24 cellular contexts compared by ENCODE assay signal in the genomic region with DNA sequence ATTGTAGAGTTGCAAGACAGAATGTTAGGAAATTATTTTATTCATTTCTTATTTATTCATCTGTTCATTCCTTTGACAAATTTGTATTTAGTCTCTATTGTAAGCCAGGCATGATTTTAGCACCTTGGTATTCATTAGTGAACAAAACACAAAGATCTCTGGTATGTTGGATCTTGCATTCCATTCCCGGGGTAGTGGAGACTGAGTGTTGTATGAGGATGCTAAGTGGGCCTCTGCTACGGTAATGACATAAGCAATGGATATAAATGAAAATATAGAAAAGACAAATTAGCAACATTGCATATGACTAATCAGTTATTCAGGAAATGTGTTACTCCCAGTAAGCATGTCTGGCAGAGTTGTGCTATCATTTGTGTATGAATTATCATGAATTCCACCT.
"Had no signal": no experiment of that assay in that cellular context is flagged by ENCODE, and none has a peak within 500 bp of the region (broad histone marks: within the 10 kb centered on the region; RNA-seq: fewer than 3 reads in every experiment).

No MANE protein-coding gene starts in this region.

- H3K27me3 ChIP-seq: body of pancreas, cardiac muscle cell, colonic mucosa, esophagus squamous epithelium, right lobe of liver, uterus had no signal

- H3K36me3 ChIP-seq: cardiac muscle cell, colonic mucosa, esophagus squamous epithelium, right lobe of liver, thoracic aorta, uterus had no signal

- H3K27ac ChIP-seq: body of pancreas, cardiac muscle cell, colonic mucosa, epithelial cell of prostate, esophagus squamous epithelium, right lobe of liver, thoracic aorta, uterus had no signal

- H3K4me3 ChIP-seq: body of pancreas, cardiac muscle cell, colonic mucosa, esophagus squamous epithelium, right lobe of liver, thoracic aorta, uterus had no signal

- H3K9me3 ChIP-seq: body of pancreas, colonic mucosa, esophagus squamous epithelium, right lobe of liver, thoracic aorta, uterus had no signal

- H3K4me1 ChIP-seq: body of pancreas, colonic mucosa, esophagus squamous epithelium, right lobe of liver, uterus had no signal

- ATAC-seq: activated CD8-positive, alpha-beta T cell treated with anti-CD3 and anti-CD28 coated beads for 36 hours; activated naive CD8-positive, alpha-beta T cell treated with anti-CD3 and anti-CD28 coated beads, Interleukin-2, amount 50 U/mL, for 24 hours; body of pancreas; left colon; naive thymus-derived CD8-positive, alpha-beta T cell; right lobe of liver; stimulated activated naive CD8-positive, alpha-beta T cell treated with anti-CD3 and anti-CD28 coated beads, Interleukin-15, Interleukin-2, amounts not matched to agents 100 U/mL and 50 U/mL, for 24 hours; T-helper 17 cell had no signal

- FAIRE-seq: endometrium had no signal

- DNase-seq: activated CD4-positive, alpha-beta T cell treated with anti-CD3 and anti-CD28 coated beads for 1 hour; activated CD4-positive, alpha-beta T cell treated with anti-CD3 and anti-CD28 coated beads, Interleukin-2, amount 50 U/mL, for 1 hour; activated CD8-positive, alpha-beta T cell treated with anti-CD3 and anti-CD28 coated beads for 36 hours; activated naive CD8-positive, alpha-beta T cell treated with anti-CD3 and anti-CD28 coated beads, Interleukin-2, amount 50 U/mL, for 24 hours; activated T-cell treated with anti-CD3 and anti-CD28 coated beads, Interleukin-2, amount 50 U/mL, for 48 hours; body of pancreas; cerebellar nuclear complex; colonic mucosa; effector CD8-positive, alpha-beta T cell; esophagus squamous epithelium; immature natural killer cell; kidney; left colon; naive thymus-derived CD8-positive, alpha-beta T cell; right lobe of liver; stimulated activated CD4-positive, alpha-beta T cell treated with anti-CD3 and anti-CD28 coated beads, Interleukin-2, amount 100 ng/mL, for 48 hours; stimulated activated naive CD8-positive, alpha-beta T cell treated with anti-CD3 and anti-CD28 coated beads, Interleukin-15, Interleukin-2, amounts not matched to agents 100 U/mL and 50 U/mL, for 24 hours; T-helper 17 cell; trophoblast cell; uterus had no signal
